17 cellular contexts compared by ENCODE assay signal in the genomic region with DNA sequence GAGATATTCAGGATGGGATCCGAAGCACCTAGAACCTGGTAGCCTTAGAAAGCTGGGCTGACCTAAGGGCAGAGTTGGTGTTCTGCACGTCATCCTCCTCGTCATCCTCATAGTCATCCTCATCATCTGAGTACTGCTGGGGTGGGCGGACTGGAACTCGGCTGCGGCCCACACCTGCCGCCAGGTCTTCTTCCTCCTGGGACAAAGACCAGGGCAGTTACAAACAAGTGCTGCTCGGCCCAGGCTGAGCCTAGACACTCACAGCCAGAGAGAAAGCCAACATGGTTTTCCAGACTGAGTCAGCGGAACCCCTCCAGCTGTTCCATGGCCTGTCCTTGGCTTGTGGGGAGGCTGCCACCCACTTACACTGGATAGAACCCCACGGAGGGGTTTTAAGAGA. TPM values are rescaled to one million over a fixed set of nuclear protein-coding genes. Genes with fewer than 3 reads are reported as not detected.
DNase-seq lines count a peak whose midpoint lies in the region; ATAC-seq and TF ChIP-seq lines count a peak whose summit lies in the region.
"Had no signal": no experiment of that assay in that cellular context is flagged by ENCODE, and none has a peak within 500 bp of the region (broad histone marks: within the 10 kb centered on the region; RNA-seq: fewer than 3 reads in every experiment).

No MANE protein-coding gene starts in this region.

- no peaks in the 10 kb centered on the region for H3K9me3 ChIP-seq in heart right ventricle
- H3K9me3 ChIP-seq in aorta (ENCODE audit: control insufficient read depth, low read length) = no peaks in the 10 kb centered on the region
- H3K9me3 ChIP-seq: HAP-1, MG63 had no signal

- peak; percentile 22 for DNase-seq in Right ventricle myocardium superior
- DNase-seq in heart right ventricle = no peak
- DNase-seq in foreskin keratinocyte = peak in 1 of 2 donors; percentile 44
- peak; percentile 43 for DNase-seq in posterior vena cava (ENCODE audit: low spot score)
- peak; percentile 23 to 41 for DNase-seq in aorta
- no peak for DNase-seq in putamen (ENCODE audit: low spot score)
- no peak for DNase-seq in activated naive CD4-positive, alpha-beta T cell (lab: John Stamatoyannopoulos, UW)
- no peak for DNase-seq in type B pancreatic cell (ENCODE audit: extremely low spot score, unreplicated experiment)
- DNase-seq: AML-193, DMS79, MG63, NCI-H1105, NCI-H1694 treated with DMSO at 0.1 percent for 48 hours, NCI-H748 treated with DMSO at 0.1 percent for 48 hours had no signal

- H3K36me3 ChIP-seq in heart right ventricle (peaks cover 0 to 93% (median 50%) of the 10 kb centered on the region in 9 donors), aorta (ENCODE audit: control insufficient read depth in 1 of 2, insufficient read depth in 2 of 2, low read length in 1 of 2) (no peaks in the 10 kb centered on the region)

- intact Hi-C loops in Right ventricle myocardium superior (cut with DNase I) (no loop called here), heart right ventricle (cut with DNase I) (no loop called here), posterior vena cava (cut with DNase I) (no loop called here), aorta (cut with DNase I) (no loop called here)

- no peak for TF ChIP-seq CTCF in heart right ventricle (IDR thresholded peaks at IDR 0.05)
- TF ChIP-seq CTCF in foreskin keratinocyte (conservative IDR thresholded peaks at IDR 0.05) = no peak
- TF ChIP-seq CTCF in type B pancreatic cell (conservative IDR thresholded peaks at IDR 0.05) = no peak

- H3K4me1 ChIP-seq in heart right ventricle (peaks cover 0 to 33% (median 20%) of the 10 kb centered on the region in 9 donors), foreskin keratinocyte (peaks cover 33% of the 10 kb centered on the region), aorta (ENCODE audit: control insufficient read depth in 1 of 2, insufficient read depth in 2 of 2, low read length in 2 of 2) (no peaks in the 10 kb centered on the region)

- H3K4me3 ChIP-seq in heart right ventricle (no peak overlapping the region), aorta (ENCODE audit: low read length in 2 of 2) (no peak overlapping the region)
- H3K4me3 ChIP-seq: GM12878, HAP-1, MG63 had no signal

- no peak overlapping the region for H3K4me3 Mint-ChIP-seq in type B pancreatic cell

- no peaks in the 10 kb centered on the region for H3K27me3 Mint-ChIP-seq in type B pancreatic cell

- 95% methylated on average over 10 of the region's 10 CpGs for WGBS in heart right ventricle, 2 donors
- 87 to 92% methylated on average over 10 of the region's 10 CpGs for WGBS in aorta, 2 donors

- no peaks in the 10 kb centered on the region for H3K9me3 Mint-ChIP-seq in type B pancreatic cell

- no peaks in the 10 kb centered on the region for H3K27me3 ChIP-seq in heart right ventricle
- no peaks in the 10 kb centered on the region for H3K27me3 ChIP-seq in foreskin keratinocyte
- H3K27me3 ChIP-seq in aorta (ENCODE audit: control insufficient read depth in 1 of 2, insufficient read depth in 2 of 2, low read length in 1 of 2) = no peaks in the 10 kb centered on the region
- H3K27me3 ChIP-seq: MG63 had no signal

- H3K4me1 Mint-ChIP-seq in type B pancreatic cell (ENCODE audit: unreplicated experiment) = peaks cover 8% of the 10 kb centered on the region

- peaks cover 15% of the 10 kb centered on the region for H3K36me3 Mint-ChIP-seq in type B pancreatic cell

- no peak overlapping the region for H3K27ac Mint-ChIP-seq in type B pancreatic cell

- H3K27ac ChIP-seq in heart right ventricle (no peak overlapping the region), foreskin keratinocyte (peak overlapping the region; percentile 42), aorta (ENCODE audit: low read depth in 1 of 2, low read length in 2 of 2) (no peak overlapping the region)

- ATAC-seq in Right ventricle myocardium superior (ENCODE audit: poor library complexity) (no peak), heart right ventricle (no peak), foreskin keratinocyte (peak; percentile 34), aorta (ENCODE audit: low FRiP score) (no peak)
- ATAC-seq: GM12878, HepG2 had no signal

RNA-seq across cellular contexts. Expression of gene BAP1, which starts 5.4 kb away (rescaled TPM):
- total RNA-seq in Right ventricle myocardium superior = 46.2 TPM
- 10 to 100 TPM; 37.1 to 58.2 (median 46.1) TPM for total RNA-seq in heart right ventricle
- 10 to 100 TPM; 50.6 to 51.6 TPM for polyA plus RNA-seq in heart right ventricle
- total RNA-seq in foreskin keratinocyte = 126 and 128 TPM in 2 replicates
- 111 and 114 TPM in 2 replicates for polyA plus RNA-seq in foreskin keratinocyte
- 10 to 100 TPM; 53.0 to 55.1 TPM for total RNA-seq in posterior vena cava
- 10 to 100 TPM; 62.7 to 74.4 TPM for total RNA-seq in aorta
- 10 to 100 TPM; 29.4 to 99.6 TPM for polyA plus RNA-seq in aorta
- 80.9 and 106 TPM in 2 replicates for total RNA-seq in type B pancreatic cell (ENCODE audit: low replicate concordance)

RNA-seq across cellular contexts. Expression of gene PHF7, which starts 6.1 kb away (rescaled TPM):
- total RNA-seq in Right ventricle myocardium superior = 16.8 TPM
- 10 to 100 TPM; 11.5 to 26.3 (median 22.4) TPM for total RNA-seq in heart right ventricle
- 1 to 10 TPM; 1.9 to 6.0 TPM for polyA plus RNA-seq in heart right ventricle
- total RNA-seq in foreskin keratinocyte = 8.2 and 8.6 TPM in 2 replicates
- 4.9 and 5.6 TPM in 2 replicates for polyA plus RNA-seq in foreskin keratinocyte
- total RNA-seq in posterior vena cava = 1 to 10 TPM; 6.4 to 9.2 TPM
- 1 to 10 TPM; 7.7 to 8.0 TPM for total RNA-seq in aorta
- 1 to 10 TPM; 7.1 to 8.5 TPM for polyA plus RNA-seq in aorta
- total RNA-seq in type B pancreatic cell (ENCODE audit: low replicate concordance) = 3.9 and 8.2 TPM in 2 replicates

RNA-seq across cellular contexts. Expression of gene SEMA3G, which starts 40.5 kb away (rescaled TPM):
- total RNA-seq in Right ventricle myocardium superior = 10.4 TPM
- total RNA-seq in heart right ventricle = 10 to 100 TPM in 9 of 10 donors, 1 to 10 TPM in 1; 8.3 to 17.8 (median 16.2) TPM
- 10 to 100 TPM; 12.1 to 13.1 TPM for polyA plus RNA-seq in heart right ventricle
- 0.10 and 0.21 TPM in 2 replicates for total RNA-seq in foreskin keratinocyte
- 0.06 and 0.11 TPM in 2 replicates for polyA plus RNA-seq in foreskin keratinocyte
- total RNA-seq in posterior vena cava = 10 to 100 TPM; 12.4 to 17.7 TPM
- 10 to 100 TPM; 12.5 to 23.8 TPM for total RNA-seq in aorta
- under 1 TPM in 1 of 2 donors, not detected in 1; 0.26 TPM for polyA plus RNA-seq in aorta
- total RNA-seq in type B pancreatic cell (ENCODE audit: low replicate concordance) = 0.45 and 0.77 TPM in 2 replicates
- total RNA-seq: GM12878 had no signal

RNA-seq across cellular contexts. Expression of gene TNNC1, which starts 49.5 kb away (rescaled TPM):
- 7,948 TPM for total RNA-seq in Right ventricle myocardium superior
- total RNA-seq in heart right ventricle = 1,000 to 10,000 TPM; 6,035 to 9,296 (median 8,226) TPM
- polyA plus RNA-seq in heart right ventricle = over 10,000 TPM in 1 of 2 donors, 1,000 to 10,000 TPM in 1; 9,937 to 18,066 TPM
- not detected in 2 replicates for total RNA-seq in foreskin keratinocyte
- 0.19 TPM in 2 replicates for polyA plus RNA-seq in foreskin keratinocyte
- 1 to 10 TPM; 3.5 to 5.5 TPM for total RNA-seq in posterior vena cava
- total RNA-seq in aorta = 1 to 10 TPM; 2.6 to 4.7 TPM
- 10 to 100 TPM in 1 of 2 donors, 1 to 10 TPM in 1; 3.0 to 20.7 TPM for polyA plus RNA-seq in aorta
- 6.6 and 16.6 TPM in 2 replicates for total RNA-seq in type B pancreatic cell (ENCODE audit: low replicate concordance)

RNA-seq across cellular contexts. Expression of gene NISCH, which starts 51.0 kb away (rescaled TPM):
- 46.0 TPM for total RNA-seq in Right ventricle myocardium superior
- 10 to 100 TPM; 35.3 to 56.3 (median 41.9) TPM for total RNA-seq in heart right ventricle
- polyA plus RNA-seq in heart right ventricle = 10 to 100 TPM; 24.0 to 53.6 TPM
- total RNA-seq in foreskin keratinocyte = 40.3 and 52.9 TPM in 2 replicates
- 20.9 and 23.9 TPM in 2 replicates for polyA plus RNA-seq in foreskin keratinocyte
- total RNA-seq in posterior vena cava = 10 to 100 TPM; 53.0 to 65.2 TPM
- 100 to 1,000 TPM in 1 of 2 donors, 10 to 100 TPM in 1; 80.9 to 157 TPM for total RNA-seq in aorta
- 100 to 1,000 TPM in 1 of 2 donors, 10 to 100 TPM in 1; 13.3 to 122 TPM for polyA plus RNA-seq in aorta
- total RNA-seq in type B pancreatic cell (ENCODE audit: low replicate concordance) = 105 and 149 TPM in 2 replicates

Comparison
In these comparisons a context has a peak if more than half of its experiments do, and no peak if none do; other contexts are left out.
1. DNase-seq: peak in Right ventricle myocardium superior (single experiment), posterior vena cava (single experiment) and aorta (2 of 2); none in heart right ventricle (0 of 2), putamen (single experiment), activated naive CD4-positive, alpha-beta T cell (0 of 4) and type B pancreatic cell (single experiment).